Comparison of ENCODE assay signal across 8 cellular contexts in genomic region chr2:163735692-163736432, GRCh38. TPM values are rescaled to one million over a fixed set of nuclear protein-coding genes. Genes with fewer than 3 reads are reported as not detected.
A peak's percentile ranks its signal among the peaks of the same experiment; 100 is the strongest.
DNase-seq lines count a peak whose midpoint lies in the region; ATAC-seq and TF ChIP-seq lines count a peak whose summit lies in the region.

Gene FIGN, minus strand, starts transcription at chr2:163736008. Its CDS starts 1,081 bp downstream, at chr2:163734927.

- H3K4me1 Mint-ChIP-seq in activated naive CD8-positive, alpha-beta T cell treated with anti-CD3 and anti-CD28 coated beads, Interleukin-2, amount 10 ng/mL, durations not matched to agents 7 days and 5 days, result peaks cover 3% of the 10 kb centered on the region
- peaks cover 35% of the 10 kb centered on the region for H3K4me1 Mint-ChIP-seq in glutamatergic neuron (ENCODE audit: low read depth, unreplicated experiment)

- no peak for ATAC-seq in activated naive CD8-positive, alpha-beta T cell treated with anti-CD3 and anti-CD28 coated beads, Interleukin-2, amount 10 ng/mL, durations not matched to agents 7 days and 5 days (ENCODE audit: low read depth)
- no peak for ATAC-seq in GM21619 (IDR thresholded peaks at IDR 0.05; ENCODE audit: unreplicated experiment)
- ATAC-seq in GM18519 (IDR thresholded peaks at IDR 0.05; ENCODE audit: low FRiP score, unreplicated experiment), result no peak

- H3K9me3 Mint-ChIP-seq in activated naive CD8-positive, alpha-beta T cell treated with anti-CD3 and anti-CD28 coated beads, Interleukin-2, amount 10 ng/mL, durations not matched to agents 7 days and 5 days, result no peaks in the 10 kb centered on the region
- peaks cover 6% of the 10 kb centered on the region for H3K9me3 Mint-ChIP-seq in glutamatergic neuron (ENCODE audit: unreplicated experiment)

- peak; percentile 76 for DNase-seq in D341Med (ENCODE audit: low spot score)
- DNase-seq in NCI-H1092 treated with DMSO at 0.1 percent for 48 hours (lab: John Stamatoyannopoulos, UW), result peak; percentile 85
- no peak for DNase-seq in activated naive CD8-positive, alpha-beta T cell treated with anti-CD3 and anti-CD28 coated beads, Interleukin-2, amount 10 ng/mL, durations not matched to agents 7 days and 5 days
- DNase-seq in glutamatergic neuron, result peak; percentile 78
- DNase-seq in non-pigmented ciliary epithelial cell (ENCODE audit: low read depth), result peak; percentile 51
- DNase-seq in MV-4-11 (lab: John Stamatoyannopoulos, UW), result no peak

- H3K4me3 Mint-ChIP-seq in activated naive CD8-positive, alpha-beta T cell treated with anti-CD3 and anti-CD28 coated beads, Interleukin-2, amount 10 ng/mL, durations not matched to agents 7 days and 5 days, result peak within 1 kb of the TSS; percentile 50
- H3K4me3 Mint-ChIP-seq in glutamatergic neuron (ENCODE audit: unreplicated experiment), result peak within 1 kb of the TSS; percentile 98

- TF ChIP-seq CTCF in glutamatergic neuron (IDR thresholded peaks at IDR 0.05; ENCODE audit: partially characterized antibody, unreplicated experiment), result no peak

- peaks cover 3% of the 10 kb centered on the region for H3K36me3 Mint-ChIP-seq in activated naive CD8-positive, alpha-beta T cell treated with anti-CD3 and anti-CD28 coated beads, Interleukin-2, amount 10 ng/mL, durations not matched to agents 7 days and 5 days
- no peaks in the 10 kb centered on the region for H3K36me3 Mint-ChIP-seq in glutamatergic neuron (ENCODE audit: unreplicated experiment)

- peaks cover 32% of the 10 kb centered on the region for H3K27me3 Mint-ChIP-seq in activated naive CD8-positive, alpha-beta T cell treated with anti-CD3 and anti-CD28 coated beads, Interleukin-2, amount 10 ng/mL, durations not matched to agents 7 days and 5 days
- H3K27me3 Mint-ChIP-seq in glutamatergic neuron (ENCODE audit: unreplicated experiment), result peaks cover 7% of the 10 kb centered on the region

- no peak within 1 kb of the TSS for H3K27ac Mint-ChIP-seq in activated naive CD8-positive, alpha-beta T cell treated with anti-CD3 and anti-CD28 coated beads, Interleukin-2, amount 10 ng/mL, durations not matched to agents 7 days and 5 days
- H3K27ac Mint-ChIP-seq in glutamatergic neuron (ENCODE audit: unreplicated experiment), result peak within 1 kb of the TSS; percentile 98

- POLR2A ChIA-PET in activated naive CD8-positive, alpha-beta T cell treated with anti-CD3 and anti-CD28 coated beads, Interleukin-2, amount 10 ng/mL, durations not matched to agents 7 days and 5 days (lab: Charles Lee), result no interaction called here

RNA-seq across cellular contexts. Expression of gene FIGN, which starts in this region (rescaled TPM):
- not detected for total RNA-seq in activated naive CD8-positive, alpha-beta T cell treated with anti-CD3 and anti-CD28 coated beads, Interleukin-2, amount 10 ng/mL, durations not matched to agents 7 days and 5 days
- total RNA-seq in glutamatergic neuron (ENCODE audit: unreplicated experiment), result 12.4 TPM

Comparison
In these comparisons a context has a peak if more than half of its experiments do, and no peak if none do; other contexts are left out.
1. RNA of gene FIGN (total RNA-seq): 12.4 TPM in glutamatergic neuron (single experiment); not detected in activated naive CD8-positive, alpha-beta T cell treated with anti-CD3 and anti-CD28 coated beads, Interleukin-2, amount 10 ng/mL, durations not matched to agents 7 days and 5 days; every median in the first group is over 10 times any median in the second.
2. DNase-seq: peak in D341Med (single experiment), NCI-H1092 treated with DMSO at 0.1 percent for 48 hours (single experiment), glutamatergic neuron (single experiment) and non-pigmented ciliary epithelial cell (single experiment); none in activated naive CD8-positive, alpha-beta T cell treated with anti-CD3 and anti-CD28 coated beads, Interleukin-2, amount 10 ng/mL, durations not matched to agents 7 days and 5 days (single experiment) and MV-4-11 (single experiment).